In genomic region chr13:46492946-46493345, GRCh38 we compare ENCODE assay signal across 1 cellular context.
TF ChIP-seq lines count a peak whose summit lies in the region.

No MANE protein-coding gene starts in this region.

TF ChIP-seq in H1, 55 proteins besides CTCF, POLR2A, EP300 and RAD21 (continued from another document):
- no peak for TF ChIP-seq CHD7 (IDR thresholded peaks at IDR 0.05; ENCODE audit: insufficient replicate concordance, low read length)
- TF ChIP-seq RNF2 (IDR thresholded peaks at IDR 0.05; ENCODE audit: borderline replicate concordance, low read depth, low read length, missing control alignments, poor library complexity, severe bottlenecking): no peak
- TF ChIP-seq GTF2F1 (IDR thresholded peaks at IDR 0.05; ENCODE audit: borderline replicate concordance, low read depth, low read length): no peak
- TF ChIP-seq ZNF274 (IDR thresholded peaks at IDR 0.05; ENCODE audit: borderline replicate concordance, extremely low read depth, low read length): no peak
- TF ChIP-seq POU5F1 (IDR thresholded peaks at IDR 0.05; ENCODE audit: low read depth, low read length): no peak
- no peak for TF ChIP-seq YY1 (IDR thresholded peaks at IDR 0.05; ENCODE audit: low read depth, low read length)
- no peak for TF ChIP-seq ATF2 (IDR thresholded peaks at IDR 0.05; ENCODE audit: low read length)
- no peak for TF ChIP-seq HDAC2 (IDR thresholded peaks at IDR 0.05; ENCODE audit: borderline replicate concordance in 1 of 2, low read depth in 2 of 2, low read length in 2 of 2)
- TF ChIP-seq BRCA1 (IDR thresholded peaks at IDR 0.05; ENCODE audit: low read depth, low read length): no peak
